In the genomic region with DNA sequence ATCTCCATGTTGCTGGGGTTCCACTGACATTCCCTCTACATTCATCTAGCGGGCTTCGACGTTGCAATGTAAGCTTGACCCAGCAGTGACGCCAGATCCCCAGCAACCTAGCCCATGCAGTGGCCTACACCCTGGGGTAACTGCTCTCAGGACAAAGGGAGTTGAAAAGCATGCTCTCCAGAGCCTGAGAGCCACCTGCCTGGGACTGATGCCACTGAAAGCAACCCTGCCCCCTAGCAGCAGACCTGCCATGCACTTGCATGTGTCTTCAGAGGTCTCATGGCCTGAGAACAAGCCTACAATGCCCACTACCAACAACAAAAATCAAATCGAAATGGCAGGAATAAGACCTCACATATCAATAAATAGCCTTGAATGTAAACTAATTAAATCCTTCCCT, we compare ENCODE assay signal across 23 cellular contexts.
"Had no signal": no experiment of that assay in that cellular context is flagged by ENCODE, and none has a peak within 500 bp of the region (broad histone marks: within the 10 kb centered on the region; RNA-seq: fewer than 3 reads in every experiment).

No MANE protein-coding gene starts in this region.

- H3K27ac ChIP-seq: dorsolateral prefrontal cortex, right atrium auricular region, skin epidermis, testis, tibial nerve had no signal

- ATAC-seq: esophagus mucosa; left colon; left ventricle myocardium superior; stimulated activated effector memory CD8-positive, alpha-beta T cell treated with anti-CD3 and anti-CD28 coated beads, Interleukin-12 subunit alpha, Interleukin-12 subunit beta, amount 100 ng/mL, for 72 hours had no signal

- H3K9me3 ChIP-seq: testis had no signal

- H3K4me1 ChIP-seq: gastroesophageal sphincter, right atrium auricular region, sigmoid colon, testis, tibial nerve had no signal

- H3K4me1 Mint-ChIP-seq: naive B cell; nephron; stimulated activated effector memory CD8-positive, alpha-beta T cell treated with anti-CD3 and anti-CD28 coated beads, Interleukin-12 subunit alpha, Interleukin-12 subunit beta, amount 100 ng/mL, for 72 hours had no signal

- H3K27me3 Mint-ChIP-seq: naive B cell; stimulated activated naive CD8-positive, alpha-beta T cell treated with anti-CD3 and anti-CD28 coated beads, Interleukin-15, Interleukin-2, amounts not matched to agents 100 ng/mL and 50 ng/mL, for 24 hours had no signal

- H3K4me3 Mint-ChIP-seq: naive B cell; nephron; stimulated activated effector memory CD8-positive, alpha-beta T cell treated with anti-CD3 and anti-CD28 coated beads, Interleukin-12 subunit alpha, Interleukin-12 subunit beta, amount 100 ng/mL, for 72 hours; stimulated activated naive CD8-positive, alpha-beta T cell treated with anti-CD3 and anti-CD28 coated beads, Interleukin-15, Interleukin-2, amounts not matched to agents 100 ng/mL and 50 ng/mL, for 24 hours had no signal

- DNase-seq: central memory CD4-positive, alpha-beta T cell; cortex of kidney; effector CD8-positive, alpha-beta T cell; glutamatergic neuron; left colon; left ventricle myocardium superior; mesenchymal stem cell; naive B cell; occipital lobe; sigmoid colon; stimulated activated CD4-positive, alpha-beta T cell treated with anti-CD3 and anti-CD28 coated beads, Interleukin-12 subunit alpha, Interleukin-12 subunit beta, amount 100 ng/mL, for 4 hours; stimulated activated CD4-positive, alpha-beta T cell treated with anti-CD3 and anti-CD28 coated beads, Interleukin-4, amount 100 ng/mL, for 1 hour; stimulated activated CD8-positive, alpha-beta memory T cell treated with anti-CD3 and anti-CD28 coated beads, Interleukin-4, amount 100 ng/mL, for 48 hours; testis had no signal

- H3K27ac Mint-ChIP-seq: naive B cell; nephron; stimulated activated effector memory CD8-positive, alpha-beta T cell treated with anti-CD3 and anti-CD28 coated beads, Interleukin-12 subunit alpha, Interleukin-12 subunit beta, amount 100 ng/mL, for 72 hours; stimulated activated naive CD8-positive, alpha-beta T cell treated with anti-CD3 and anti-CD28 coated beads, Interleukin-15, Interleukin-2, amounts not matched to agents 100 ng/mL and 50 ng/mL, for 24 hours had no signal

- H3K9me3 Mint-ChIP-seq: stimulated activated naive CD8-positive, alpha-beta T cell treated with anti-CD3 and anti-CD28 coated beads, Interleukin-15, Interleukin-2, amounts not matched to agents 100 ng/mL and 50 ng/mL, for 24 hours had no signal

- H3K27me3 ChIP-seq: dorsolateral prefrontal cortex, gastroesophageal sphincter, right atrium auricular region, sigmoid colon, testis, tibial nerve had no signal

- H3K36me3 Mint-ChIP-seq: stimulated activated effector memory CD8-positive, alpha-beta T cell treated with anti-CD3 and anti-CD28 coated beads, Interleukin-12 subunit alpha, Interleukin-12 subunit beta, amount 100 ng/mL, for 72 hours had no signal
